Comparison of ENCODE assay signal across 24 cellular contexts in genomic region chr1:217372251-217372970, GRCh38.
"Had no signal": no experiment of that assay in that cellular context is flagged by ENCODE, and none has a peak within 500 bp of the region (broad histone marks: within the 10 kb centered on the region; RNA-seq: fewer than 3 reads in every experiment).

No MANE protein-coding gene starts in this region.

- H3K36me3 Mint-ChIP-seq: type B pancreatic cell had no signal

- FAIRE-seq: endometrium, keratinocyte had no signal

- H3K27me3 ChIP-seq: gastrocnemius medialis, heart right ventricle, ovary, sigmoid colon, uterus had no signal

- H3K4me3 Mint-ChIP-seq: central memory CD8-positive, alpha-beta T cell; naive thymus-derived CD4-positive, alpha-beta T cell; type B pancreatic cell had no signal

- H3K27ac ChIP-seq: dorsolateral prefrontal cortex, gastrocnemius medialis, heart right ventricle, ovary, prostate gland, sigmoid colon, skin epidermis, uterus had no signal

- H3K27ac Mint-ChIP-seq: naive thymus-derived CD4-positive, alpha-beta T cell; type B pancreatic cell had no signal

- H3K9me3 ChIP-seq: gastrocnemius medialis, ovary, prostate gland, uterus had no signal

- H3K4me1 ChIP-seq: gastrocnemius medialis, heart right ventricle, prostate gland, sigmoid colon, uterus had no signal

- H3K4me3 ChIP-seq: dorsolateral prefrontal cortex, gastrocnemius medialis, heart right ventricle, lung, ovary, prostate gland, sigmoid colon, skin epidermis, uterus had no signal

- DNase-seq: cortex of kidney; dorsolateral prefrontal cortex; effector CD8-positive, alpha-beta T cell; gastrocnemius medialis; heart right ventricle; left colon; left ventricle myocardium superior; mesenchymal stem cell; naive thymus-derived CD4-positive, alpha-beta T cell; nucleus accumbens; ovary; sigmoid colon; stimulated activated CD4-positive, alpha-beta T cell treated with anti-CD3 and anti-CD28 coated beads, Interleukin-2, amount 100 ng/mL, for 24 hours; stimulated activated CD4-positive, alpha-beta T cell treated with anti-CD3 and anti-CD28 coated beads, Interleukin-4, amount 100 ng/mL, for 4 hours; stimulated activated naive CD4-positive, alpha-beta T cell; uterus had no signal

- ATAC-seq: esophagus mucosa; gastrocnemius medialis; heart right ventricle; left colon; left ventricle myocardium superior; naive thymus-derived CD4-positive, alpha-beta T cell had no signal

- H3K36me3 ChIP-seq: gastrocnemius medialis, heart right ventricle, ovary, prostate gland, sigmoid colon, uterus had no signal
